Comparison of ENCODE assay signal across 8 cellular contexts in genomic region chr6:36979343-36979742, GRCh38. TPM values are rescaled to one million over a fixed set of nuclear protein-coding genes. Genes with fewer than 3 reads are reported as not detected.
DNase-seq lines count a peak whose midpoint lies in the region; ATAC-seq and TF ChIP-seq lines count a peak whose summit lies in the region.

No MANE protein-coding gene starts in this region.

- H3K9me3 ChIP-seq in HEK293 (ENCODE audit: control insufficient read depth, insufficient read depth, low read depth, low read length) = no peaks in the 10 kb centered on the region

- ATAC-seq in Right ventricle myocardium superior (ENCODE audit: poor library complexity) (peak; percentile 77), GM18519 (IDR thresholded peaks at IDR 0.05; ENCODE audit: low FRiP score, unreplicated experiment) (no peak), HG03571 (IDR thresholded peaks at IDR 0.05; ENCODE audit: unreplicated experiment) (no peak)

- peak overlapping the region; percentile 18 for H3K27ac Mint-ChIP-seq in activated CD4-positive, alpha-beta memory T cell treated with anti-CD3 and anti-CD28 coated beads, Interleukin-2, amount 10 ng/mL, durations not matched to agents 7 days and 5 days

- TF ChIP-seq CTCF in HEK293 (tag by site-specific recombination; IDR thresholded peaks at IDR 0.05) = peak; percentile 50

- DNase-seq in Ammon's horn (ENCODE audit: low spot score) (peak; percentile 92), Right ventricle myocardium superior (peak; percentile 63), skeletal muscle cell (ENCODE audit: low read depth) (peak; percentile 15), NK-92 (lab: John Stamatoyannopoulos, UW; ENCODE audit: unreplicated experiment) (no peak)
- peak; percentile 45 for DNase-seq in activated CD4-positive, alpha-beta memory T cell treated with anti-CD3 and anti-CD28 coated beads, Interleukin-2, amount 10 ng/mL, durations not matched to agents 7 days and 5 days

- H3K4me3 ChIP-seq in HEK293 (ENCODE audit: low read depth, low read length) = no peak overlapping the region
- H3K4me3 ChIP-seq in skeletal muscle cell (ENCODE audit: low read depth, low read length) = no peak overlapping the region

- peaks cover 67% of the 10 kb centered on the region for H3K36me3 Mint-ChIP-seq in activated CD4-positive, alpha-beta memory T cell treated with anti-CD3 and anti-CD28 coated beads, Interleukin-2, amount 10 ng/mL, durations not matched to agents 7 days and 5 days (ENCODE audit: low read depth)

- H3K9me3 Mint-ChIP-seq in activated CD4-positive, alpha-beta memory T cell treated with anti-CD3 and anti-CD28 coated beads, Interleukin-2, amount 10 ng/mL, durations not matched to agents 7 days and 5 days = no peaks in the 10 kb centered on the region

- peaks cover 27% of the 10 kb centered on the region for H3K4me1 Mint-ChIP-seq in activated CD4-positive, alpha-beta memory T cell treated with anti-CD3 and anti-CD28 coated beads, Interleukin-2, amount 10 ng/mL, durations not matched to agents 7 days and 5 days

- H3K27ac ChIP-seq in HEK293 (ENCODE audit: extremely low read depth, low read depth, low read length) = no peak overlapping the region

- H3K36me3 ChIP-seq in HEK293 (ENCODE audit: control insufficient read depth in 2 of 2, insufficient read depth in 1 of 2, low read length in 2 of 2) = peaks cover 5 to 79% of the 10 kb centered on the region in 2 experiments

- POLR2A ChIA-PET in HEK293 (lab: Yijun Ruan, JAX) = interaction anchor here (0.9 kb wide), 1 partner anchor 94 kb away, joined by 3 read pairs; the partner anchor contains the start of gene C6orf89
- POLR2A ChIA-PET in activated CD4-positive, alpha-beta memory T cell treated with anti-CD3 and anti-CD28 coated beads, Interleukin-2, amount 10 ng/mL, durations not matched to agents 7 days and 5 days (lab: Charles Lee) = interaction anchor here (0.8 to 3.4 kb wide), 3 partner anchors 39 to 94 kb away, joined by 3 to 15 read pairs (median 6); partner anchors contain the start of gene C6orf89

- H3K27me3 Mint-ChIP-seq in activated CD4-positive, alpha-beta memory T cell treated with anti-CD3 and anti-CD28 coated beads, Interleukin-2, amount 10 ng/mL, durations not matched to agents 7 days and 5 days = no peaks in the 10 kb centered on the region

- no peak overlapping the region for H3K4me3 Mint-ChIP-seq in activated CD4-positive, alpha-beta memory T cell treated with anti-CD3 and anti-CD28 coated beads, Interleukin-2, amount 10 ng/mL, durations not matched to agents 7 days and 5 days

- CTCF ChIA-PET in HEK293 (lab: Yijun Ruan, JAX) = interaction anchor here (0.6 to 4.6 kb wide), 3 partner anchors 39 to 411 kb away, joined by 3 to 37 read pairs (median 3); no protein-coding TSS in a partner anchor
- CTCF ChIA-PET in activated CD4-positive, alpha-beta memory T cell treated with anti-CD3 and anti-CD28 coated beads, Interleukin-2, amount 10 ng/mL, durations not matched to agents 7 days and 5 days (lab: Charles Lee) = interaction anchor here (1.1 to 3.6 kb wide), 3 partner anchors 39 to 99 kb away, joined by 3 to 20 read pairs (median 10); partner anchors contain the start of gene C6orf89

- intact Hi-C loops in Right ventricle myocardium superior (cut with DNase I) = loop anchor here (10.0 kb wide), 2 partner anchors 65 to 95 kb away; partner anchors contain the start of gene C6orf89

- H3K4me1 ChIP-seq in HEK293 (ENCODE audit: control insufficient read depth, insufficient read depth, low read length) = peaks cover 10% of the 10 kb centered on the region

TF ChIP-seq in HEK293, 187 proteins besides CTCF, POLR2A, EP300 and RAD21:
- TF ChIP-seq ZNF394 (tag by site-specific recombination; IDR thresholded peaks at IDR 0.05; ENCODE audit: borderline replicate concordance) (no peak), ZNF639 (tag by site-specific recombination; IDR thresholded peaks at IDR 0.05) (no peak), ZNF2 (tag by site-specific recombination; IDR thresholded peaks at IDR 0.05) (no peak), SCRT2 (tag by site-specific recombination; IDR thresholded peaks at IDR 0.05) (peak; percentile 85), ZNF248 (tag by site-specific recombination; IDR thresholded peaks at IDR 0.05) (no peak)

RNA-seq across cellular contexts. Expression of gene MTCH1, which starts 6.7 kb away (rescaled TPM):
- total RNA-seq in activated CD4-positive, alpha-beta memory T cell treated with anti-CD3 and anti-CD28 coated beads, Interleukin-2, amount 10 ng/mL, durations not matched to agents 7 days and 5 days = 100 to 1,000 TPM; 131 TPM
- 205 TPM for total RNA-seq in Right ventricle myocardium superior

RNA-seq across cellular contexts. Expression of gene PI16, which starts 24.8 kb away (rescaled TPM):
- 1 to 10 TPM; 7.3 to 8.5 TPM for total RNA-seq in activated CD4-positive, alpha-beta memory T cell treated with anti-CD3 and anti-CD28 coated beads, Interleukin-2, amount 10 ng/mL, durations not matched to agents 7 days and 5 days
- total RNA-seq in Right ventricle myocardium superior = 27.8 TPM

RNA-seq across cellular contexts. Expression of gene FGD2, which starts 26.1 kb away (rescaled TPM):
- total RNA-seq in activated CD4-positive, alpha-beta memory T cell treated with anti-CD3 and anti-CD28 coated beads, Interleukin-2, amount 10 ng/mL, durations not matched to agents 7 days and 5 days = 1 to 10 TPM; 4.7 to 4.9 TPM
- total RNA-seq in Right ventricle myocardium superior = 5.7 TPM
